In the genomic region with DNA sequence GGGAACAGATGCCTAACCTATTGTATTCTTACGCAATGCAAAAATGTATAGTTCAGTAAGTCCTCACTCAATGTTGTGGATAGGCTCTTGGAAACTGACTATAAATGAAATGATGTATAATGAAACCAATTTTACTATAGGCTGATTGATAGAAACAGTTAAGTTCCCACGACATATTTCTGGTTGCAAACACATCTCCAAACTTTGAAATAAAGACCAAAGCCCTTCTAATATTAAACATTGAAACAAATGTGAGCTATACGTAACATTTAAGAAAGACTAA, we compare ENCODE assay signal across 24 cellular contexts. TPM values are rescaled to one million over a fixed set of nuclear protein-coding genes. Genes with fewer than 3 reads are reported as not detected.
DNase-seq lines count a peak whose midpoint lies in the region; ATAC-seq lines count a peak whose summit lies in the region.
"Had no signal": no experiment of that assay in that cellular context is flagged by ENCODE, and none has a peak within 500 bp of the region (broad histone marks: within the 10 kb centered on the region; RNA-seq: fewer than 3 reads in every experiment).

No MANE protein-coding gene starts in this region.

- H3K9me3 ChIP-seq in T-helper 17 cell (ENCODE audit: control insufficient read depth, low read length, poor library complexity, severe bottlenecking), result no peaks in the 10 kb centered on the region
- no peaks in the 10 kb centered on the region for H3K9me3 ChIP-seq in HAP-1
- H3K9me3 ChIP-seq: transverse colon had no signal

- H3K27me3 Mint-ChIP-seq in T-helper 17 cell, result no peaks in the 10 kb centered on the region
- H3K27me3 Mint-ChIP-seq: naive B cell; stimulated activated naive CD8-positive, alpha-beta T cell treated with anti-CD3 and anti-CD28 coated beads, Interleukin-15, amount 100 ng/mL, for 72 hours had no signal

- H3K27me3 ChIP-seq in HAP-1 (ENCODE audit: low read depth), result no peaks in the 10 kb centered on the region
- H3K27me3 ChIP-seq: transverse colon had no signal

- in situ Hi-C loops in HAP-1 (cut with MboI; ENCODE audit: low sequenced_read_pairs), result no loop called here

- ATAC-seq in GM18499 (IDR thresholded peaks at IDR 0.05; ENCODE audit: insufficient read depth, unreplicated experiment) (peak; percentile 31), GM19372 (IDR thresholded peaks at IDR 0.05; ENCODE audit: low read depth, unreplicated experiment) (peak; percentile 22), HG02981 (IDR thresholded peaks at IDR 0.05; ENCODE audit: unreplicated experiment) (peak; percentile 29), T-helper 17 cell (no peak)
- ATAC-seq: CD8-positive, alpha-beta T cell; stimulated activated naive CD8-positive, alpha-beta T cell treated with anti-CD3 and anti-CD28 coated beads, Interleukin-15, amount 100 ng/mL, for 72 hours had no signal

- no peak overlapping the region for H3K27ac Mint-ChIP-seq in T-helper 17 cell
- H3K27ac Mint-ChIP-seq: CD8-positive, alpha-beta T cell; HFFc6 had no signal

- H3K4me3 Mint-ChIP-seq in T-helper 17 cell, result peak overlapping the region; percentile 70
- H3K4me3 Mint-ChIP-seq: CD8-positive, alpha-beta T cell; HFFc6; stimulated activated naive CD8-positive, alpha-beta T cell treated with anti-CD3 and anti-CD28 coated beads, Interleukin-15, amount 100 ng/mL, for 72 hours had no signal

- H3K36me3 ChIP-seq in HAP-1 (replicated peaks), result peaks cover 21% of the 10 kb centered on the region
- H3K36me3 ChIP-seq: transverse colon had no signal

- H3K4me1 Mint-ChIP-seq in T-helper 17 cell, result peaks cover 11% of the 10 kb centered on the region

- no peak overlapping the region for H3K4me3 ChIP-seq in HAP-1
- H3K4me3 ChIP-seq: SK-N-MC, transverse colon had no signal

- no peaks in the 10 kb centered on the region for H3K4me1 ChIP-seq in HAP-1

- H3K36me3 Mint-ChIP-seq in T-helper 17 cell (ENCODE audit: low read depth), result peaks cover 3% of the 10 kb centered on the region
- H3K36me3 Mint-ChIP-seq: CD8-positive, alpha-beta T cell; naive B cell had no signal

- DNase-seq in T-helper 17 cell (no peak), GM03348 (ENCODE audit: low spot score) (no peak), MV-4-11 (lab: John Stamatoyannopoulos, UW) (no peak), HAP-1 (ENCODE audit: low spot score in 2 of 2) (no peak), kidney tubule cell (ENCODE audit: low spot score) (no peak)
- DNase-seq: activated gamma-delta T cell treated with Interleukin-2 at 50 U/mL for 16 hours; CD8-positive, alpha-beta T cell; DMS79; foreskin melanocyte; HFFc6; mesenchymal stem cell; naive B cell; NCI-H1048; NCI-H2081; NCI-H446 treated with DMSO at 0.1 percent for 48 hours; posterior cingulate gyrus; stimulated activated CD4-positive, alpha-beta T cell treated with anti-CD3 and anti-CD28 coated beads, Interleukin-1b, Interleukin-23, amount 100 ng/mL, for 48 hours; stimulated activated naive CD8-positive, alpha-beta T cell treated with anti-CD3 and anti-CD28 coated beads, Interleukin-15, amount 100 ng/mL, for 72 hours; T1000; transverse colon had no signal

RNA-seq across cellular contexts. Expression of gene MAP3K21, which starts 29.1 kb away (rescaled TPM):
- 1 to 10 TPM; 1.4 to 1.9 TPM for total RNA-seq in T-helper 17 cell
